Comparison of ENCODE assay signal across 8 cellular contexts in the genomic region with DNA sequence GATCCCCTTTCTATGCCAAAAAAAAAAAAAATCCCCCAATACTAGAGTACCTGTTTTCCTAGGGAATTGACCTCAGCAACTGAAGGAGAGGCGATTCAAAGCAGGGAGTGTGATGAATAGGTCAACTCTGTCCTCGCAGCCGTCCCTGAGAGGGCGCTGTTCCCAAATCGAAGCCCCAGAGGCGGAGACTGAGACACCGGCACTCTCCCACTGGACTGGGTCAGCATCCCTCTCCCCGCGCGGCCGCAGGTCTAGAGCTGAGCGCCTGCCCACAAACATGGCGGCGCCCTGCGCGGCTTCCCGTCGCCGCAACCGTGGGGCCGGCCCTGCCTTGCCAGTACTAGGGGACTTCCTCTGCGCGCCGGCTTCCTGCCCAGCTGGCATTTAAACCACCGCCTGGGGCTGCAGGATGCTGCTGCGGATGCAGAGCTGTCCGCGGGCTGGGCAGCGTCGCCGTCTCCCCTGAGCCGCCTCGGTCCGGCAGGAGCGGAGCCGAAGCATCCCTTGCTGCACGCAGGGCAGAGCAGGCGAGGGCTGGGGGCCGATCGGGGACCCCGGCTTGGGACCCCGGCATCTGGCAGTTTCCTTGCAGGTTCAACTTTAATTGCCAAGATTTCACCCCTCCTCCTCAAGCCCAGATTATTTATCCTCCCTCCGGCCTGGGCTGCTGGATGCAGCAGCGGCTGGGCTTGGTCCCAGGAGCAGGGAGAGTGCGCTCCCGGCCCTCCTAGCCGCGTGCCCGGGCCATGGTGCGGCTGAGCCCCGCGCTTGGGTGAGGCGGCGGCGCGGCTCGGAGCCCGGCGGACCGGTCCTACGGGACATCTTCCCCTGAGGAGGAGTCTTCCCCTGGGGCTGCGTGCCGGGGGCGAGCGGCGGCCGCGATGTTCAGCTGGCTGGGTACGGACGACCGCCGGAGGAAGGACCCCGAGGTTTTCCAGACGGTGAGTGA. TPM values are rescaled to one million over a fixed set of nuclear protein-coding genes. Genes with fewer than 3 reads are reported as not detected.
DNase-seq lines count a peak whose midpoint lies in the region; ATAC-seq, FAIRE-seq and TF ChIP-seq lines count a peak whose summit lies in the region.

Gene EHD3, plus strand, starts transcription at position 412 of the 949 bp plus-strand sequence. Its CDS starts 470 bp downstream, at position 882.

- TF ChIP-seq POLR2A in K562 (conservative IDR thresholded peaks at IDR 0.05): no peak

- DNase-seq in GM10248 (ENCODE audit: extremely low spot score) (peak; percentile 80), NCI-H1436 (lab: John Stamatoyannopoulos, UW) (peak; percentile 88), T1000 (lab: John Stamatoyannopoulos, UW) (peak; percentile 91), K562 (ENCODE audit: extremely low read depth in 1 of 4, low spot score in 3 of 4) (peak; percentile 66 to 77 (median 70)), iPS DF 19.7 (ENCODE audit: low read depth, low spot score) (peak; percentile 88), sciatic nerve (ENCODE audit: low spot score) (peak; percentile 85), GF-D8 (lab: John Stamatoyannopoulos, UW) (no peak)

- in situ Hi-C loops in K562 (cut with MboI): no loop called here

- peak; percentile 96 for ATAC-seq in HG02623 (IDR thresholded peaks at IDR 0.05; ENCODE audit: unreplicated experiment)
- ATAC-seq in K562: peak; percentile 100
- peak; percentile 96 for ATAC-seq in sciatic nerve

- peak within 1 kb of the TSS; percentile 50 for H3K4me2 ChIP-seq in K562 (ENCODE audit: insufficient read depth, low read length)

- no peak within 1 kb of the TSS; the same call in 1 of the 2 replicates for H3K4me3 ChIP-seq in K562

- H3K27ac ChIP-seq in K562 (ENCODE audit: extremely low read depth, low read depth, low read length): no peak within 1 kb of the TSS

- H3K9me3 ChIP-seq in K562 (replicated peaks; ENCODE audit: control insufficient read depth, insufficient read depth, low read depth, low read length): no peaks in the 10 kb centered on the region

- POLR2A ChIA-PET in GM10248 (lab: Yijun Ruan, JAX) (no interaction called here), K562 (lab: Yijun Ruan, JAX) (no interaction called here)

- no peaks in the 10 kb centered on the region for H3K79me2 ChIP-seq in K562 (ENCODE audit: control insufficient read depth, insufficient read depth, low read length)

- H2AFZ ChIP-seq in K562 (ENCODE audit: low read depth, low read length): peak within 1 kb of the TSS; percentile 48; the same call in 1 of the 2 replicates

- H3K36me3 ChIP-seq in K562 (ENCODE audit: control insufficient read depth, insufficient read depth, low read length): no peaks in the 10 kb centered on the region

- peak within 1 kb of the TSS in 1 of 2 experiments; percentile 45; a peak in 1 of 4 replicates for H3K9ac ChIP-seq in K562 (ENCODE audit: insufficient read depth in 1 of 2, low read depth in 2 of 2, low read length in 2 of 2)

- H3K27me3 ChIP-seq in K562 (ENCODE audit: control insufficient read depth in 2 of 2, insufficient read depth in 2 of 2, low read length in 2 of 2): peaks cover 3 to 32% of the 10 kb centered on the region in 2 experiments; a peak in 2 of 5 replicates

- H3K9me1 ChIP-seq in K562 (ENCODE audit: control insufficient read depth, insufficient read depth, low read length): no peaks in the 10 kb centered on the region

- peaks cover 0 to 11% of the 10 kb centered on the region in 2 experiments; a peak in 3 of 5 replicates for H3K4me1 ChIP-seq in K562 (replicated peaks in 1 of 2; ENCODE audit: control insufficient read depth in 2 of 2, insufficient read depth in 2 of 2, low read length in 2 of 2)

- H4K20me1 ChIP-seq in K562 (replicated peaks; ENCODE audit: control insufficient read depth, insufficient read depth, low read length): no peaks in the 10 kb centered on the region

- BruUV-seq in K562 (replicated peaks; lab: Mats Ljungman, UMichigan): no TSS peak

- 0 out of 4 replicates have a peak, but pooled peaks of 1 of the 2 experiments have one; percentile 18 for TF ChIP-seq RAD21 in K562 (CRISPR knock-in tag; conservative IDR thresholded peaks at IDR 0.05 in 1 of 2, IDR thresholded peaks at IDR 0.05 in 1 of 2)

- TF ChIP-seq CTCF in GM10248 (IDR thresholded peaks at IDR 0.05; ENCODE audit: control extremely low read depth, extremely low read depth, low read depth, missing control alignments): peak; percentile 48
- peak; percentile 50 to 62 (median 57) for TF ChIP-seq CTCF in K562 (IDR thresholded peaks at IDR 0.05 in 2 of 3, conservative IDR thresholded peaks at IDR 0.05 in 1 of 3; ENCODE audit: insufficient read depth in 2 of 3, low read depth in 1 of 3, low read length in 3 of 3)

- CTCF ChIA-PET in GM10248 (lab: Yijun Ruan, JAX): interaction anchor here (0.6 to 2.2 kb wide), 8 partner anchors 14 to 522 kb away, joined by 3 to 8 read pairs (median 3); no protein-coding TSS in a partner anchor
- CTCF ChIA-PET in K562 (lab: Yijun Ruan, JAX; ENCODE audit: low intra/inter-chr PET ratio): no interaction called here

- intact Hi-C loops in K562 (cut with micrococcal nuclease): loop anchor here (10.0 kb wide), 1 partner anchor 101 kb away; no protein-coding TSS in a partner anchor
- intact Hi-C loops in sciatic nerve (cut with DNase I): no loop called here

- FAIRE-seq in K562 (lab: Jason Lieb, UNC): peak; percentile 60

- WGBS in K562 (ENCODE audit: insufficient coverage, low coverage, missing lambda C conversion rate): 2% methylated on average over 30 of the region's 74 CpGs

- no peak for TF ChIP-seq EP300 in K562 (IDR thresholded peaks at IDR 0.05; ENCODE audit: low read length)

TF ChIP-seq in K562, 482 proteins besides CTCF, POLR2A, EP300 and RAD21 (continues in another document):
- TF ChIP-seq CTCFL (IDR thresholded peaks at IDR 0.05; ENCODE audit: borderline replicate concordance, insufficient read depth, low read depth, low read length, poor library complexity, severe bottlenecking) (peak; percentile 60), TAF15 (IDR thresholded peaks at IDR 0.05; ENCODE audit: low read depth, low read length) (no peak), YY1 (IDR thresholded peaks at IDR 0.05; ENCODE audit: borderline replicate concordance in 1 of 3, control insufficient read depth in 1 of 3, extremely low read depth in 1 of 3, insufficient read depth in 3 of 3, insufficient read length in 1 of 3, insufficient replicate concordance in 2 of 3, low read depth in 1 of 3, low read length in 2 of 3) (peak; percentile 86 to 99 (median 99)), ZNF184 (CRISPR knock-in tag; IDR thresholded peaks at IDR 0.05) (no peak), MTF1 (CRISPR knock-in tag; IDR thresholded peaks at IDR 0.05; ENCODE audit: borderline replicate concordance) (no peak), HNRNPH1 (optimal IDR thresholded peaks at IDR 0.05; ENCODE audit: low read depth, low read length) (no peak), GABPA (tag; conservative IDR thresholded peaks at IDR 0.05; ENCODE audit: low read depth) (peak; percentile 48), SPI1 (IDR thresholded peaks at IDR 0.05; ENCODE audit: borderline replicate concordance, low read depth, low read length) (peak; percentile 2; the same call in 1 of the 2 replicates), TAF9B (IDR thresholded peaks at IDR 0.05; ENCODE audit: partially characterized antibody) (no peak), NR2C1 (IDR thresholded peaks at IDR 0.05) (no peak), NR2C1 (tag; IDR thresholded peaks at IDR 0.05) (peak; percentile 48; the same call in 1 of the 2 replicates)

RNA-seq across cellular contexts. Expression of gene EHD3, which starts in this region (rescaled TPM):
- 0.14 TPM in 1 of 2 replicates, not detected in the other for total RNA-seq in K562 (2011; cell fraction: chromatin; rRNA removed; ENCODE audit: low replicate concordance)
- under 0.01 and 0.13 TPM in 2 replicates for total RNA-seq in K562 (2011; cell fraction: nucleolus; rRNA removed)
- total RNA-seq in K562 (2011; cell fraction: nucleoplasm; rRNA removed): 0.07 TPM in 1 of 2 replicates, not detected in the other
- total RNA-seq in K562 (2014; rRNA removed) (under 0.01 and 0.04 TPM in 2 replicates), K562 (2014; rRNA removed; fragmentation: Illumina TruSeq; extraction: Trizol) (0.04 TPM in 1 of 2 replicates, not detected in the other), K562 (2015; rRNA removed; fragmentation: Illumina TruSeq; extraction: Trizol) (0.04 TPM in 1 of 2 replicates, not detected in the other), K562 (2021) (0.11 TPM in 1 of 2 replicates, not detected in the other), sciatic nerve (7.0 TPM)
- polyA plus RNA-seq in K562 (2011; rRNA removed) (0.01 and 0.04 TPM in 2 replicates), K562 (2014; fragmentation: Illumina TruSeq; extraction: Trizol) (0.01 TPM in 1 of 2 replicates, not detected in the other), K562 (2014; fragmentation: Nextera tagmentation; extraction: Ambion mirVana) (not detected), K562 (2014; rRNA removed) (0.03 TPM in 1 of 2 replicates, not detected in the other)
- 0.01 and 0.10 TPM in 2 replicates for polyA plus RNA-seq in K562 (2011; cell fraction: cytosol; rRNA removed)
- 0.06 TPM in 1 of 2 replicates, not detected in the other for polyA plus RNA-seq in K562 (2011; cell fraction: nucleus; rRNA removed)
- 0.05 and 0.14 TPM in 2 replicates for polyA plus RNA-seq in K562 (2012)
- polyA minus RNA-seq in K562 (2011; rRNA and poly(A)+ RNA removed): 0.03 and 0.18 TPM in 2 replicates
- polyA minus RNA-seq in K562 (2011; cell fraction: cytosol; rRNA and poly(A)+ RNA removed): not detected in 2 replicates
- polyA minus RNA-seq in K562 (2011; cell fraction: nucleus; rRNA and poly(A)+ RNA removed): under 0.01 TPM in 1 of 2 replicates, not detected in the other

Comparison
In these comparisons a context has a peak if more than half of its experiments do, and no peak if none do; other contexts are left out.
1. Peak in DNase-seq, ATAC-seq and H3K4me2 ChIP-seq in K562; RNA of the gene not detected or under 1 TPM.